Comparison of ENCODE assay signal across 8 cellular contexts in genomic region chr5:179558912-179559279, GRCh38. TPM values are rescaled to one million over a fixed set of nuclear protein-coding genes. Genes with fewer than 3 reads are reported as not detected.
DNase-seq lines count a peak whose midpoint lies in the region; ATAC-seq and TF ChIP-seq lines count a peak whose summit lies in the region.

No MANE protein-coding gene starts in this region.

- H3K36me3 ChIP-seq in subcutaneous abdominal adipose tissue (ENCODE audit: control insufficient read depth in 5 of 5, insufficient read depth in 5 of 5, low read length in 5 of 5) = peaks cover 9 to 23% (median 20%) of the 10 kb centered on the region in 5 donors

- CTCF ChIA-PET in AG04450 (lab: Charles Lee) = interaction anchor here (0.6 to 1.1 kb wide), 2 partner anchors 16 to 216 kb away, joined by 3 read pairs; no protein-coding TSS in a partner anchor

- peak overlapping the region in 4 of 5 donors; percentile 7 to 69 (median 60) for H3K9ac ChIP-seq in subcutaneous abdominal adipose tissue (ENCODE audit: low read length in 5 of 5)

- H3K4me3 ChIP-seq in AG04450 (ENCODE audit: low read depth, low read length) (peak overlapping the region; percentile 70), subcutaneous abdominal adipose tissue (ENCODE audit: low read depth in 1 of 5, low read length in 5 of 5) (peak overlapping the region; percentile 72 to 85 (median 80))

- peak; percentile 4 for ATAC-seq in GM21825 (IDR thresholded peaks at IDR 0.05; ENCODE audit: unreplicated experiment)
- ATAC-seq in left lobe of liver = peak; percentile 32
- ATAC-seq in GM19455 (IDR thresholded peaks at IDR 0.05; ENCODE audit: unreplicated experiment) = no peak

- H3K27ac ChIP-seq in AG04450 (ENCODE audit: low read depth, low read length) (peak overlapping the region; percentile 93), subcutaneous abdominal adipose tissue (ENCODE audit: low read depth, low read length) (peak overlapping the region; percentile 42)

- POLR2A ChIA-PET in AG04450 (lab: Yijun Ruan, JAX) = interaction anchor here (1.4 to 2.4 kb wide), 2 partner anchors 8 to 65 kb away, joined by 7 to 22 read pairs; partner anchors contain the start of genes HNRNPH1 and RUFY1

- peaks cover 2 to 19% (median 18%) of the 10 kb centered on the region in 5 donors for H3K4me1 ChIP-seq in subcutaneous abdominal adipose tissue (ENCODE audit: control insufficient read depth in 5 of 5, insufficient read depth in 5 of 5, low read length in 5 of 5)

- H3K27me3 ChIP-seq in AG04450 (ENCODE audit: control insufficient read depth, insufficient read depth, low read length) = no peaks in the 10 kb centered on the region
- no peaks in the 10 kb centered on the region for H3K27me3 ChIP-seq in subcutaneous abdominal adipose tissue (ENCODE audit: control insufficient read depth in 5 of 5, insufficient read depth in 4 of 5, low read length in 5 of 5)

- no peak for TF ChIP-seq CTCF in AG04450 (IDR thresholded peaks at IDR 0.05; ENCODE audit: low read depth, low read length)

- DNase-seq in AG04450 (ENCODE audit: low read depth, low spot score) (no peak), NCI-H82 (lab: John Stamatoyannopoulos, UW) (peak; percentile 62), cerebellum (ENCODE audit: low spot score) (peak; percentile 37), left lobe of liver (ENCODE audit: low spot score) (no peak), NOMO-1 treated with DMSO at 0.1 percent for 48 hours (lab: John Stamatoyannopoulos, UW; ENCODE audit: unreplicated experiment) (no peak)

- H3K9me3 ChIP-seq in AG04450 (ENCODE audit: control insufficient read depth, insufficient read depth, low read length) (no peaks in the 10 kb centered on the region), subcutaneous abdominal adipose tissue (ENCODE audit: control insufficient read depth in 5 of 5, low read length in 5 of 5) (no peaks in the 10 kb centered on the region)

RNA-seq across cellular contexts. Expression of gene RUFY1, which starts 8.5 kb away (rescaled TPM):
- 24.1 and 31.1 TPM in 2 replicates for polyA plus RNA-seq in AG04450 (2011; rRNA removed)
- polyA minus RNA-seq in AG04450 (2011; rRNA and poly(A)+ RNA removed) = 23.2 and 24.0 TPM in 2 replicates
- total RNA-seq in cerebellum (34.5 TPM), left lobe of liver (16.4 TPM)

Comparison
In these comparisons a context has a peak if more than half of its experiments do, and no peak if none do; other contexts are left out.
1. DNase-seq: peak in NCI-H82 (single experiment) and cerebellum (single experiment); none in AG04450 (single experiment), left lobe of liver (single experiment) and NOMO-1 treated with DMSO at 0.1 percent for 48 hours (single experiment).